Comparison of ENCODE assay signal across 18 cellular contexts in the genomic region with DNA sequence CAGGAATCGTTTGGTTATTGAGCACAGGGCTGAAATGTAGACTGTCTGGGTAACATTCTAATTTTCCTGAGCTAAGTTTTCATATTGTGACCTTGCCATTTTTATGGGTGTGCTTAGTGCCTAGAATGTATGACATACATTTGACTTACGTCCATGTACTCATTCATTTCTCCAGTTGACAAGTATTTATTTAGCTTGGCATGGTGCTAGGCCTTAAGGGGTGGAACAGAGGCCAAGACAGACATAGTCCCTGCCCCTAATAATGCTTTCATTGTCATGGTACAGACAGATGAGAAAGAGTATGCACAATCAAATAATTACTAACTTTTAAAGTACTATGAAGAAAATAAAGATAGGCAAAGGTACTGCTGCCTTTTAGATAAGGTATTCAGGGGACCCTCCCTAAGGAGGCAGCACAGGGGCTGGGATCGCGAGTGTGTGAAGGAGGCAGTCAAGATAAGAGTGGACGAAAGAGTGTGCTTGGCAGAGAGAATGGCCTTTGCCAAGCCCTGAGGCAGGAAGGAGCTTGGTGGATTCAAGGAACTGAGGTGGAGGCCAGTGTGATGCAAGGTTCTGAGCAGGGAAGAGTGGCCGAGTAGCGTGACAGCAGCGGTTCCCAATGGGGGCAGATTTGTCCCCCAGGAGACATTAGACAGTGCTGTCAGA.
"Had no signal": no experiment of that assay in that cellular context is flagged by ENCODE, and none has a peak within 500 bp of the region (broad histone marks: within the 10 kb centered on the region; RNA-seq: fewer than 3 reads in every experiment).

No MANE protein-coding gene starts in this region.

- H3K9me3 ChIP-seq: mucosa of descending colon, upper lobe of left lung had no signal

- H3K27me3 ChIP-seq: upper lobe of left lung had no signal

- H3K27ac ChIP-seq: upper lobe of left lung had no signal

- H3K4me3 ChIP-seq: mucosa of descending colon, upper lobe of left lung had no signal

- DNase-seq: activated CD4-positive, alpha-beta T cell treated with anti-CD3 and anti-CD28 coated beads, Interleukin-2, amount 10 ng/mL, durations not matched to agents 7 days and 5 days; activated CD8-positive, alpha-beta memory T cell treated with anti-CD3 and anti-CD28 coated beads for 24 hours; activated gamma-delta T cell treated with Interleukin-2 at 50 U/mL for 16 hours; activated naive CD8-positive, alpha-beta T cell treated with anti-CD3 and anti-CD28 coated beads for 36 hours; anterior cingulate cortex; left colon; mucosa of descending colon; naive thymus-derived CD4-positive, alpha-beta T cell; posterior cingulate gyrus; stimulated activated CD4-positive, alpha-beta T cell treated with anti-CD3 and anti-CD28 coated beads, Interleukin-4, amount 100 ng/mL, for 1 hour; stimulated activated naive CD4-positive, alpha-beta T cell treated with Interleukin-2 at 50 U/mL for 16 hours; substantia nigra; T-helper 17 cell had no signal

- FAIRE-seq: endometrium, islet of Langerhans, TTC549 had no signal

- ATAC-seq: esophagus mucosa; left colon; mucosa of descending colon; naive thymus-derived CD4-positive, alpha-beta T cell; T-helper 17 cell had no signal

- H3K36me3 ChIP-seq: upper lobe of left lung had no signal
